ENCODE assay signal across 7 cellular contexts in the genomic region with DNA sequence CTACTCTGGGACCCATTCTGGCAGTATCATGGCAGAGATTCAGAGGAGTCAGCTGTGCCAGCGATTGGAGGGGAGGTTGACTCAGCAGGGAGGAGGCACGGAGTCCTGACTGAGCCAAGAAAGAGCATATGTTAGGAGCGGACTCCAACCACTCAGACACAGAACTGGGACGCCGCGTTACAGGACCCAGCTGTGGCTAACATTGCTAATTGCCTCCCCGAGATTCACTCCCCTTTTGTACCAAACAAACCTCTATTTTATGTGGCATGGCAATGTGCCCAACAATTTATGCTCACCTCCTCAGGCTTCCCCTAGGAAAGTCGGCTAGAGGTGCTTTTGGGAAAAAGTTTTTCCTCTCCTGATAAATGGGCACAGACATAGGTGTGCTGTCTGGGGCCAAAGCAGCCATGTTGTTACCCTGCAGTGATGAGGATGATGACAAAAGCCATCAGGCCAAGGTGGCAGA. TPM values are rescaled to one million over a fixed set of nuclear protein-coding genes. Genes with fewer than 3 reads are reported as not detected.
DNase-seq lines count a peak whose midpoint lies in the region; ATAC-seq and TF ChIP-seq lines count a peak whose summit lies in the region.

No MANE protein-coding gene starts in this region.

- CTCF ChIA-PET in MCF 10A (lab: Yijun Ruan, JAX) = no interaction called here
- CTCF ChIA-PET in activated naive CD4-positive, alpha-beta T cell treated with anti-CD3 and anti-CD28 coated beads for 36 hours (lab: Charles Lee) = no interaction called here

- no peaks in the 10 kb centered on the region for H3K9me3 Mint-ChIP-seq in MCF 10A (ENCODE audit: unreplicated experiment)
- H3K9me3 Mint-ChIP-seq in T-helper 2 cell treated with Interferon-gamma antibody and Interleukin-4, amounts not matched to agents 5 μg/mL and 100 μg/mL, for 36 hours = no peaks in the 10 kb centered on the region
- H3K9me3 Mint-ChIP-seq in activated naive CD4-positive, alpha-beta T cell treated with anti-CD3 and anti-CD28 coated beads for 36 hours = no peaks in the 10 kb centered on the region
- H3K9me3 Mint-ChIP-seq in activated T-helper 17 cell treated with anti-CD3 and anti-CD28 coated beads, Interleukin-2, amount 50 U/mL, for 72 hours = no peaks in the 10 kb centered on the region

- peaks cover 22% of the 10 kb centered on the region for H3K4me1 Mint-ChIP-seq in MCF 10A (ENCODE audit: insufficient read depth, unreplicated experiment)
- no peaks in the 10 kb centered on the region for H3K4me1 Mint-ChIP-seq in T-helper 2 cell treated with Interferon-gamma antibody and Interleukin-4, amounts not matched to agents 5 μg/mL and 100 μg/mL, for 36 hours (ENCODE audit: low read depth)
- no peaks in the 10 kb centered on the region for H3K4me1 Mint-ChIP-seq in activated naive CD4-positive, alpha-beta T cell treated with anti-CD3 and anti-CD28 coated beads for 36 hours (ENCODE audit: low read depth)
- H3K4me1 Mint-ChIP-seq in activated T-helper 17 cell treated with anti-CD3 and anti-CD28 coated beads, Interleukin-2, amount 50 U/mL, for 72 hours = no peaks in the 10 kb centered on the region

- peak overlapping the region in 1 of 2 donors; percentile 48 for H3K27ac ChIP-seq in left lung

- DNase-seq in NCI-H128 (lab: John Stamatoyannopoulos, UW; ENCODE audit: unreplicated experiment) (peak; percentile 35), MCF 10A (ENCODE audit: unreplicated experiment) (peak; percentile 88), left lung (peak in 1 of 2 donors; percentile 47), ureter (ENCODE audit: low spot score) (peak; percentile 67)
- DNase-seq in T-helper 2 cell treated with Interferon-gamma antibody and Interleukin-4, amounts not matched to agents 5 μg/mL and 100 μg/mL, for 36 hours (ENCODE audit: low spot score) = no peak
- no peak for DNase-seq in activated naive CD4-positive, alpha-beta T cell treated with anti-CD3 and anti-CD28 coated beads for 36 hours

- H3K9me3 ChIP-seq in left lung = no peaks in the 10 kb centered on the region

- H3K4me3 ChIP-seq in left lung = no peak overlapping the region

- H3K4me3 Mint-ChIP-seq in MCF 10A (ENCODE audit: unreplicated experiment) = peak overlapping the region; percentile 13
- no peak overlapping the region for H3K4me3 Mint-ChIP-seq in T-helper 2 cell treated with Interferon-gamma antibody and Interleukin-4, amounts not matched to agents 5 μg/mL and 100 μg/mL, for 36 hours
- no peak overlapping the region for H3K4me3 Mint-ChIP-seq in activated naive CD4-positive, alpha-beta T cell treated with anti-CD3 and anti-CD28 coated beads for 36 hours
- H3K4me3 Mint-ChIP-seq in activated T-helper 17 cell treated with anti-CD3 and anti-CD28 coated beads, Interleukin-2, amount 50 U/mL, for 72 hours = no peak overlapping the region

- H3K27me3 ChIP-seq in left lung = no peaks in the 10 kb centered on the region

- no peaks in the 10 kb centered on the region for H3K27me3 Mint-ChIP-seq in MCF 10A (ENCODE audit: insufficient read depth, unreplicated experiment)
- peaks cover 4% of the 10 kb centered on the region for H3K27me3 Mint-ChIP-seq in T-helper 2 cell treated with Interferon-gamma antibody and Interleukin-4, amounts not matched to agents 5 μg/mL and 100 μg/mL, for 36 hours (ENCODE audit: low read depth)
- no peaks in the 10 kb centered on the region for H3K27me3 Mint-ChIP-seq in activated naive CD4-positive, alpha-beta T cell treated with anti-CD3 and anti-CD28 coated beads for 36 hours (ENCODE audit: low read depth)
- no peaks in the 10 kb centered on the region for H3K27me3 Mint-ChIP-seq in activated T-helper 17 cell treated with anti-CD3 and anti-CD28 coated beads, Interleukin-2, amount 50 U/mL, for 72 hours

- peak; percentile 82 for ATAC-seq in left lung
- no peak for ATAC-seq in activated T-helper 17 cell treated with anti-CD3 and anti-CD28 coated beads, Interleukin-2, amount 50 U/mL, for 72 hours (replicated peaks)

- no peak overlapping the region for H3K27ac Mint-ChIP-seq in MCF 10A (ENCODE audit: low read depth, unreplicated experiment)
- H3K27ac Mint-ChIP-seq in T-helper 2 cell treated with Interferon-gamma antibody and Interleukin-4, amounts not matched to agents 5 μg/mL and 100 μg/mL, for 36 hours = no peak overlapping the region
- no peak overlapping the region for H3K27ac Mint-ChIP-seq in activated naive CD4-positive, alpha-beta T cell treated with anti-CD3 and anti-CD28 coated beads for 36 hours
- H3K27ac Mint-ChIP-seq in activated T-helper 17 cell treated with anti-CD3 and anti-CD28 coated beads, Interleukin-2, amount 50 U/mL, for 72 hours = no peak overlapping the region

- BruUV-seq in MCF 10A (replicated peaks; lab: Mats Ljungman, UMichigan) = no TSS peak

- TF ChIP-seq CTCF in MCF 10A (IDR thresholded peaks at IDR 0.05; ENCODE audit: unreplicated experiment) (no peak), left lung (IDR thresholded peaks at IDR 0.05) (no peak)

- POLR2A ChIA-PET in MCF 10A (lab: Yijun Ruan, JAX) = interaction anchor here (0.6 to 3.1 kb wide), 10 partner anchors 12 to 89 kb away, joined by 3 to 21 read pairs (median 3); a partner anchor contains a TSS

- H3K36me3 Mint-ChIP-seq in MCF 10A (ENCODE audit: insufficient read depth, unreplicated experiment) = peaks cover 8% of the 10 kb centered on the region
- no peaks in the 10 kb centered on the region for H3K36me3 Mint-ChIP-seq in T-helper 2 cell treated with Interferon-gamma antibody and Interleukin-4, amounts not matched to agents 5 μg/mL and 100 μg/mL, for 36 hours (ENCODE audit: low read depth)
- no peaks in the 10 kb centered on the region for H3K36me3 Mint-ChIP-seq in activated naive CD4-positive, alpha-beta T cell treated with anti-CD3 and anti-CD28 coated beads for 36 hours (ENCODE audit: low read depth)
- H3K36me3 Mint-ChIP-seq in activated T-helper 17 cell treated with anti-CD3 and anti-CD28 coated beads, Interleukin-2, amount 50 U/mL, for 72 hours (ENCODE audit: low read depth) = no peaks in the 10 kb centered on the region

- intact Hi-C loops in MCF 10A (cut with micrococcal nuclease) (loop anchor here (1.0 kb wide), 1 partner anchor 14 kb away; no protein-coding TSS in a partner anchor), left lung (cut with DNase I) (no loop called here)
- intact Hi-C loops in activated naive CD4-positive, alpha-beta T cell treated with anti-CD3 and anti-CD28 coated beads for 36 hours (cut with micrococcal nuclease) = no loop called here

- no peaks in the 10 kb centered on the region for H3K36me3 ChIP-seq in left lung

- H3K4me1 ChIP-seq in left lung = no peaks in the 10 kb centered on the region

RNA-seq across cellular contexts. Expression of a gene that starts 15.2 kb away (rescaled TPM):
- total RNA-seq in MCF 10A (2022) (92.6 and 115 TPM in 2 replicates), left lung (100 to 1,000 TPM in 1 of 2 donors, 10 to 100 TPM in 1; 85.1 to 104 TPM), ureter (110 TPM)
- total RNA-seq in activated naive CD4-positive, alpha-beta T cell treated with anti-CD3 and anti-CD28 coated beads for 36 hours = 10 to 100 TPM; 50.7 to 51.3 TPM
- 10 to 100 TPM; 61.0 to 86.1 TPM for total RNA-seq in activated T-helper 17 cell treated with anti-CD3 and anti-CD28 coated beads, Interleukin-2, amount 50 U/mL, for 72 hours

Comparison
In these comparisons a context has a peak if more than half of its experiments do, and no peak if none do; other contexts are left out.
1. DNase-seq: peak in NCI-H128 (single experiment), MCF 10A (single experiment) and ureter (single experiment); none in T-helper 2 cell treated with Interferon-gamma antibody and Interleukin-4, amounts not matched to agents 5 μg/mL and 100 μg/mL, for 36 hours (single experiment) and activated naive CD4-positive, alpha-beta T cell treated with anti-CD3 and anti-CD28 coated beads for 36 hours (single experiment).